ENCODE assay signal across 1 cellular context in the genomic region with DNA sequence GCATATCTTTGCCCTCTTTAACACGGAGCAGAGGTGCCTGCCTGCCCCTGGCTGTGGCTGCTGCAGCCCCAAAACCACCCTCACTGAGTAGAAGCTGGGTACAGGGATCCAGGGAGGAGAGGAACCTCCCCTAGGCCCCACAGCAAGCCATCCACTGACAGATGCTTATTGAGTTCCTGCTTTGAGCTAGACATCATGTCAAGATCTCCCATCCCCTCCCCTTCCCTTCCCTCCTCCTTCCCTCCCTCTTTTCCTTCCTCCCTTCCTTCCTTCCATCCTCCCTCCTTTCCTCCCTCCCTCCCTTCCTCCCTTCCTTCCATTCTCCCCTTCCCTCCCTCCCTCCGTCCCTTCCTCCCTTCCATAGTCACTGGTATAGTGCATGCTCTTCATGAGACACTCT.
A peak's percentile ranks its signal among the peaks of the same experiment; 100 is the strongest.
TF ChIP-seq lines count a peak whose summit lies in the region.

No MANE protein-coding gene starts in this region.

TF ChIP-seq in K562, 482 proteins besides CTCF, POLR2A, EP300 and RAD21 (continues in another document):
- TF ChIP-seq, protein P1, sequence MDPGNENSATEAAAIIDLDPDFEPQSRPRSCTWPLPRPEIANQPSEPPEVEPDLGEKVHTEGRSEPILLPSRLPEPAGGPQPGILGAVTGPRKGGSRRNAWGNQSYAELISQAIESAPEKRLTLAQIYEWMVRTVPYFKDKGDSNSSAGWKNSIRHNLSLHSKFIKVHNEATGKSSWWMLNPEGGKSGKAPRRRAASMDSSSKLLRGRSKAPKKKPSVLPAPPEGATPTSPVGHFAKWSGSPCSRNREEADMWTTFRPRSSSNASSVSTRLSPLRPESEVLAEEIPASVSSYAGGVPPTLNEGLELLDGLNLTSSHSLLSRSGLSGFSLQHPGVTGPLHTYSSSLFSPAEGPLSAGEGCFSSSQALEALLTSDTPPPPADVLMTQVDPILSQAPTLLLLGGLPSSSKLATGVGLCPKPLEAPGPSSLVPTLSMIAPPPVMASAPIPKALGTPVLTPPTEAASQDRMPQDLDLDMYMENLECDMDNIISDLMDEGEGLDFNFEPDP (CRISPR knock-in tag; IDR thresholded peaks at IDR 0.05), result no peak
- peak; percentile 48; the same call in 1 of the 2 replicates for TF ChIP-seq ZBTB26 (CRISPR knock-in tag; IDR thresholded peaks at IDR 0.05)
- no peak for TF ChIP-seq ZNF253 (CRISPR knock-in tag; conservative IDR thresholded peaks at IDR 0.05)
- TF ChIP-seq YY1 (IDR thresholded peaks at IDR 0.05; ENCODE audit: borderline replicate concordance in 1 of 3, control insufficient read depth in 1 of 3, extremely low read depth in 1 of 3, insufficient read depth in 3 of 3, insufficient read length in 1 of 3, insufficient replicate concordance in 2 of 3, low read depth in 1 of 3, low read length in 2 of 3), result no peak
- TF ChIP-seq ZNF444 (CRISPR knock-in tag; IDR thresholded peaks at IDR 0.05), result no peak
- no peak for TF ChIP-seq ZC3H4 (CRISPR knock-in tag; IDR thresholded peaks at IDR 0.05; ENCODE audit: borderline replicate concordance)
- no peak for TF ChIP-seq ZNF282 (CRISPR knock-in tag; IDR thresholded peaks at IDR 0.05)
- TF ChIP-seq, protein P2, sequence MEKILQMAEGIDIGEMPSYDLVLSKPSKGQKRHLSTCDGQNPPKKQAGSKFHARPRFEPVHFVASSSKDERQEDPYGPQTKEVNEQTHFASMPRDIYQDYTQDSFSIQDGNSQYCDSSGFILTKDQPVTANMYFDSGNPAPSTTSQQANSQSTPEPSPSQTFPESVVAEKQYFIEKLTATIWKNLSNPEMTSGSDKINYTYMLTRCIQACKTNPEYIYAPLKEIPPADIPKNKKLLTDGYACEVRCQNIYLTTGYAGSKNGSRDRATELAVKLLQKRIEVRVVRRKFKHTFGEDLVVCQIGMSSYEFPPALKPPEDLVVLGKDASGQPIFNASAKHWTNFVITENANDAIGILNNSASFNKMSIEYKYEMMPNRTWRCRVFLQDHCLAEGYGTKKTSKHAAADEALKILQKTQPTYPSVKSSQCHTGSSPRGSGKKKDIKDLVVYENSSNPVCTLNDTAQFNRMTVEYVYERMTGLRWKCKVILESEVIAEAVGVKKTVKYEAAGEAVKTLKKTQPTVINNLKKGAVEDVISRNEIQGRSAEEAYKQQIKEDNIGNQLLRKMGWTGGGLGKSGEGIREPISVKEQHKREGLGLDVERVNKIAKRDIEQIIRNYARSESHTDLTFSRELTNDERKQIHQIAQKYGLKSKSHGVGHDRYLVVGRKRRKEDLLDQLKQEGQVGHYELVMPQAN (IDR thresholded peaks at IDR 0.05; ENCODE audit: borderline replicate concordance), result 0 out of 2 replicates have a peak, but pooled peaks have one; percentile 23
- no peak for TF ChIP-seq REST (CRISPR knock-in tag; IDR thresholded peaks at IDR 0.05; ENCODE audit: low read depth)
- TF ChIP-seq SPI1 (IDR thresholded peaks at IDR 0.05; ENCODE audit: borderline replicate concordance, low read depth, low read length), result peak; percentile 1; the same call in 1 of the 2 replicates
- TF ChIP-seq ZC3H11A (IDR thresholded peaks at IDR 0.05; ENCODE audit: low read depth, low read length), result no peak
- peak; percentile 79; the same call in 1 of the 2 replicates for TF ChIP-seq OTX1 (CRISPR knock-in tag; IDR thresholded peaks at IDR 0.05)
- 0 out of 4 replicates have a peak, but pooled peaks of 1 of the 2 experiments have one; percentile 17 for TF ChIP-seq TRIM24 (IDR thresholded peaks at IDR 0.05)
- peak; percentile 51; the same call in 1 of the 2 replicates for TF ChIP-seq ARID2 (IDR thresholded peaks at IDR 0.05)
- TF ChIP-seq, protein P3, sequence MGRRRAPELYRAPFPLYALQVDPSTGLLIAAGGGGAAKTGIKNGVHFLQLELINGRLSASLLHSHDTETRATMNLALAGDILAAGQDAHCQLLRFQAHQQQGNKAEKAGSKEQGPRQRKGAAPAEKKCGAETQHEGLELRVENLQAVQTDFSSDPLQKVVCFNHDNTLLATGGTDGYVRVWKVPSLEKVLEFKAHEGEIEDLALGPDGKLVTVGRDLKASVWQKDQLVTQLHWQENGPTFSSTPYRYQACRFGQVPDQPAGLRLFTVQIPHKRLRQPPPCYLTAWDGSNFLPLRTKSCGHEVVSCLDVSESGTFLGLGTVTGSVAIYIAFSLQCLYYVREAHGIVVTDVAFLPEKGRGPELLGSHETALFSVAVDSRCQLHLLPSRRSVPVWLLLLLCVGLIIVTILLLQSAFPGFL (CRISPR knock-in tag; IDR thresholded peaks at IDR 0.05), result no peak
- peak; percentile 88 for TF ChIP-seq ELF4 (CRISPR knock-in tag; IDR thresholded peaks at IDR 0.05)
- TF ChIP-seq EHMT2 (IDR thresholded peaks at IDR 0.05), result peak; percentile 74
- TF ChIP-seq ZNF133 (CRISPR knock-in tag; IDR thresholded peaks at IDR 0.05), result no peak
- TF ChIP-seq BCLAF1 (IDR thresholded peaks at IDR 0.05; ENCODE audit: borderline replicate concordance in 1 of 2, control insufficient read depth in 1 of 2, low read depth in 2 of 2, low read length in 1 of 2), result 0 out of 4 replicates have a peak, but pooled peaks of 1 of the 2 experiments have one; percentile 37
- TF ChIP-seq LEF1 (IDR thresholded peaks at IDR 0.05), result no peak
- no peak for TF ChIP-seq ZNF121 (CRISPR knock-in tag; conservative IDR thresholded peaks at IDR 0.05)
- TF ChIP-seq KDM1A (IDR thresholded peaks at IDR 0.05), result no peak
- TF ChIP-seq MGA (IDR thresholded peaks at IDR 0.05), result no peak
